Comparison of ENCODE assay signal across 1 cellular context in genomic region chr2:73337828-73338227, GRCh38.
TF ChIP-seq lines count a peak whose summit lies in the region.

No MANE protein-coding gene starts in this region.

TF ChIP-seq in GM12878, 131 proteins besides CTCF, POLR2A, EP300 and RAD21:
- no peak for TF ChIP-seq KAT2A (conservative IDR thresholded peaks at IDR 0.05; ENCODE audit: control insufficient read depth, low read depth, low read length)
- peak; percentile 67 for TF ChIP-seq MTA2 (IDR thresholded peaks at IDR 0.05; ENCODE audit: low read depth)
- peak in 1 of 2 experiments; percentile 18; a peak in 1 of 4 replicates for TF ChIP-seq IKZF2 (IDR thresholded peaks at IDR 0.05)
